17 cellular contexts compared by ENCODE assay signal in genomic region chr2:57450170-57450569, GRCh38.
A peak's percentile ranks its signal among the peaks of the same experiment; 100 is the strongest.
DNase-seq lines count a peak whose midpoint lies in the region; ATAC-seq and TF ChIP-seq lines count a peak whose summit lies in the region.
"Had no signal": no experiment of that assay in that cellular context is flagged by ENCODE, and none has a peak within 500 bp of the region (broad histone marks: within the 10 kb centered on the region; RNA-seq: fewer than 3 reads in every experiment).

No MANE protein-coding gene starts in this region.

- no peaks in the 10 kb centered on the region for H3K36me3 ChIP-seq in GM06990 (ENCODE audit: control insufficient read depth, insufficient read depth, low read length)
- H3K36me3 ChIP-seq: lower lobe of right lung had no signal

- H3K4me3 ChIP-seq in GM06990 (replicated peaks; ENCODE audit: low read depth, low read length), result no peak overlapping the region
- H3K4me3 ChIP-seq: dorsolateral prefrontal cortex, lower lobe of right lung had no signal

- TF ChIP-seq CTCF in GM06990 (IDR thresholded peaks at IDR 0.05; ENCODE audit: insufficient read depth, low read length, poor library complexity, severe bottlenecking), result no peak

- no peaks in the 10 kb centered on the region for H3K27me3 ChIP-seq in GM06990 (replicated peaks; ENCODE audit: control insufficient read depth, insufficient read depth, low read length)
- H3K27me3 ChIP-seq: dorsolateral prefrontal cortex had no signal

- DNase-seq in GM06990 (ENCODE audit: extremely low read depth, insufficient read length) (peak; percentile 14), NCI-H510A treated with DMSO at 0.1 percent for 48 hours (lab: John Stamatoyannopoulos, UW) (no peak), islet precursor cell (no peak), iPS-NIHi11 (ENCODE audit: low spot score) (no peak), SHP77 (lab: John Stamatoyannopoulos, UW) (no peak)
- DNase-seq: activated CD4-positive, alpha-beta T cell treated with anti-CD3 and anti-CD28 coated beads, Interleukin-2, amount 50 U/mL, for 1 hour; activated naive CD8-positive, alpha-beta T cell treated with anti-CD3 and anti-CD28 coated beads, Interleukin-2, amount 10 ng/mL, durations not matched to agents 7 days and 5 days; dorsolateral prefrontal cortex; lower lobe of right lung; NCI-H1092 treated with DMSO at 0.1 percent for 48 hours; NCI-H69; nucleus accumbens; stimulated activated CD4-positive, alpha-beta T cell treated with anti-CD3 and anti-CD28 coated beads, Interleukin-4, amount 100 ng/mL, for 24 hours; substantia nigra had no signal

- ATAC-seq in GM18907 (IDR thresholded peaks at IDR 0.05; ENCODE audit: unreplicated experiment) (peak; percentile 85), GM21825 (IDR thresholded peaks at IDR 0.05; ENCODE audit: unreplicated experiment) (peak; percentile 53), HG03378 (IDR thresholded peaks at IDR 0.05; ENCODE audit: unreplicated experiment) (peak; percentile 88)
- ATAC-seq: lower lobe of right lung had no signal
